1 cellular context compared by ENCODE assay signal in the genomic region with DNA sequence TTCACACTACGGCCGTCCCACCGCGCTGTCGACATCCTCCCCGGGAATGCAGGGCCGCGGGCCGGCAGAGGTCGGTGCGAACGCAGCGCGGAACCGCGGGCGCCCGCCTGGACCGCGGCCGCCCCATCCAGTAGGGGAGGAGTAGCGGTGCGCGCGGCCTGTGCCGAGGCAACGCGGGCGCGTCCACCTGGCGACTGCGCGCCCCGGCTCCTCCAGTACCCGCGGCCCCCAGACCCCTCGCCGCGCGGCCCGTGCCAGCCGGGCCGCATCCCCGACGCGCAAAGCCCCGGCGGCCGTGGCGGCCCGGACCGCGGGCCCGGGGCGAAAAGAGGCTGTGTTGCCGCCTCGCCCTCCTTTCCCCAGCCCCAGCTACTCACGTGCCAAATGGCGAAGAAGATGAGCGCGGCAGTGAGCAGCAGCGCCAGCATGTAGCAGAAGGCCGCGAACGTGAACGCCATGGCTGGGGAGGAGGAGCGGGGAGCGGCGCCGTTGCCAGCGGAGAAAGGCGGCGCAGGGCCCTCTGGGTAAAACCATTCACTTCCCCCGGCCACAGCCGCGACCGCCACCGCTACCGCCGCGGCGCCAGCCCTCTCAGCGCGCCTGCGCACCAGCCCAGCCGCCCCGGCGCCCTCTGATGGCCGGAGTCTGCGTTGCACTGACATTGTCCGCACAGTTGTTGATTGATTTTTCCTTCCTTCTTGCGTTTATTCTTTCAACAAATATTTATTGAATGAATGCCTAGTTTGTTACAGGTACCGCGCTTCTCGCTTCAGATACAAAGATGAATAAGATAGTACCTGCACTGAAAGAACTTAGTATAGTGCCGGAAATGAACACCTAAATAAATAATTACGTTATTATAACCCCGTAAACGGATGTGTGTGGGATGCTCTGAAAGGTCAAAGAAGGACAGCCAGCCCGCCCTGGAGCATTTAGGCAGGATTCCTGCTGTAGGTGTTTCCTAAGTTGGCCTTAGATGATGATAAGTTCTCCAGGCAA.
TF ChIP-seq lines count a peak whose summit lies in the region.

A gene (minus strand): TSS at position 505 of the 999 bp plus-strand sequence. CDS start 47 bp downstream, at position 458.

TF ChIP-seq in SK-N-SH, 30 proteins besides CTCF, POLR2A, EP300 and RAD21 (continued from another document):
- TF ChIP-seq, protein P1, sequence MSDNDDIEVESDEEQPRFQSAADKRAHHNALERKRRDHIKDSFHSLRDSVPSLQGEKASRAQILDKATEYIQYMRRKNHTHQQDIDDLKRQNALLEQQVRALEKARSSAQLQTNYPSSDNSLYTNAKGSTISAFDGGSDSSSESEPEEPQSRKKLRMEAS (IDR thresholded peaks at IDR 0.05; ENCODE audit: low read depth): no peak; the same call in 1 of the 2 replicates
- TF ChIP-seq SMC3 (IDR thresholded peaks at IDR 0.05; ENCODE audit: low read depth, low read length) (peak; percentile 34; the same call in 1 of the 2 replicates), NRF1 (IDR thresholded peaks at IDR 0.05; ENCODE audit: low read depth, low read length) (peak; percentile 90), GABPA (IDR thresholded peaks at IDR 0.05; ENCODE audit: low read depth) (peak; percentile 65), POLR2AphosphoS5 (IDR thresholded peaks at IDR 0.05; ENCODE audit: low read depth, low read length) (peak; percentile 77), FOXJ3 (CRISPR knock-in tag; IDR thresholded peaks at IDR 0.05) (no peak), YY1 (IDR thresholded peaks at IDR 0.05; ENCODE audit: low read depth) (peak; percentile 78), JUND (IDR thresholded peaks at IDR 0.05) (no peak), CHD2 (IDR thresholded peaks at IDR 0.05; ENCODE audit: low read length, partially characterized antibody) (peak; percentile 38), SIN3A (IDR thresholded peaks at IDR 0.05; ENCODE audit: borderline replicate concordance, low read depth, low read length) (no peak), RFX5 (IDR thresholded peaks at IDR 0.05; ENCODE audit: low read length) (no peak)
- TF ChIP-seq, protein P2, sequence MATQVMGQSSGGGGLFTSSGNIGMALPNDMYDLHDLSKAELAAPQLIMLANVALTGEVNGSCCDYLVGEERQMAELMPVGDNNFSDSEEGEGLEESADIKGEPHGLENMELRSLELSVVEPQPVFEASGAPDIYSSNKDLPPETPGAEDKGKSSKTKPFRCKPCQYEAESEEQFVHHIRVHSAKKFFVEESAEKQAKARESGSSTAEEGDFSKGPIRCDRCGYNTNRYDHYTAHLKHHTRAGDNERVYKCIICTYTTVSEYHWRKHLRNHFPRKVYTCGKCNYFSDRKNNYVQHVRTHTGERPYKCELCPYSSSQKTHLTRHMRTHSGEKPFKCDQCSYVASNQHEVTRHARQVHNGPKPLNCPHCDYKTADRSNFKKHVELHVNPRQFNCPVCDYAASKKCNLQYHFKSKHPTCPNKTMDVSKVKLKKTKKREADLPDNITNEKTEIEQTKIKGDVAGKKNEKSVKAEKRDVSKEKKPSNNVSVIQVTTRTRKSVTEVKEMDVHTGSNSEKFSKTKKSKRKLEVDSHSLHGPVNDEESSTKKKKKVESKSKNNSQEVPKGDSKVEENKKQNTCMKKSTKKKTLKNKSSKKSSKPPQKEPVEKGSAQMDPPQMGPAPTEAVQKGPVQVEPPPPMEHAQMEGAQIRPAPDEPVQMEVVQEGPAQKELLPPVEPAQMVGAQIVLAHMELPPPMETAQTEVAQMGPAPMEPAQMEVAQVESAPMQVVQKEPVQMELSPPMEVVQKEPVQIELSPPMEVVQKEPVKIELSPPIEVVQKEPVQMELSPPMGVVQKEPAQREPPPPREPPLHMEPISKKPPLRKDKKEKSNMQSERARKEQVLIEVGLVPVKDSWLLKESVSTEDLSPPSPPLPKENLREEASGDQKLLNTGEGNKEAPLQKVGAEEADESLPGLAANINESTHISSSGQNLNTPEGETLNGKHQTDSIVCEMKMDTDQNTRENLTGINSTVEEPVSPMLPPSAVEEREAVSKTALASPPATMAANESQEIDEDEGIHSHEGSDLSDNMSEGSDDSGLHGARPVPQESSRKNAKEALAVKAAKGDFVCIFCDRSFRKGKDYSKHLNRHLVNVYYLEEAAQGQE (IDR thresholded peaks at IDR 0.05; ENCODE audit: low read depth, low read length): 0 out of 2 replicates have a peak, but pooled peaks have one; percentile 21
- TF ChIP-seq, protein P3, sequence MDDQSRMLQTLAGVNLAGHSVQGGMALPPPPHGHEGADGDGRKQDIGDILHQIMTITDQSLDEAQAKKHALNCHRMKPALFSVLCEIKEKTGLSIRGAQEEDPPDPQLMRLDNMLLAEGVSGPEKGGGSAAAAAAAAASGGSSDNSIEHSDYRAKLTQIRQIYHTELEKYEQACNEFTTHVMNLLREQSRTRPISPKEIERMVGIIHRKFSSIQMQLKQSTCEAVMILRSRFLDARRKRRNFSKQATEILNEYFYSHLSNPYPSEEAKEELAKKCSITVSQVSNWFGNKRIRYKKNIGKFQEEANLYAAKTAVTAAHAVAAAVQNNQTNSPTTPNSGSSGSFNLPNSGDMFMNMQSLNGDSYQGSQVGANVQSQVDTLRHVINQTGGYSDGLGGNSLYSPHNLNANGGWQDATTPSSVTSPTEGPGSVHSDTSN (IDR thresholded peaks at IDR 0.05): peak; percentile 62
